Comparison of ENCODE assay signal across 8 cellular contexts in the genomic region with DNA sequence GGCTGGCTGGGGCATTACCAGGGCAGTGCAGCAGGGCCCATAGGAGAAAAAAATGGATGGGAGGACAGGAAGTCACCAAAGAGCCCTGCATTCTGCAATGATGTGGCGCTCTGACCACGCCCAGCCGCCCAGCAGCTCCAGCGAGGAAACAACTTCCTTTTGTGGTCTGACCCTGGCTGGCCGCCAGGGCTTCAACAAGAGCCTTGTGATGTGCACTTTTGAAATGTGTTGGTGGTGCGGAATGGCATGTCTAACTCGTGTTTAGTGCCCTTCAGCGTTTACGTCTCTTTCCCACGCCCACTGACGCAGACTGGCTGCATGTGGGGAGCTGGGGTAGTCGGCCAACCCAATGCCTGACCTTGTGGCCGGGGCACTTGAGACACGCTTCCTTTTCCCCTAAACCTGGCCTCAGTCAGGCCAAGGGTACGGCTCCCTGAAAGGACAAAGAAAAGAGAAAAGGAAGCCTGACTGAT.
DNase-seq lines count a peak whose midpoint lies in the region; ATAC-seq and TF ChIP-seq lines count a peak whose summit lies in the region.

No MANE protein-coding gene starts in this region.

- no peaks in the 10 kb centered on the region for H3K9me3 ChIP-seq in endodermal cell (ENCODE audit: control insufficient read depth, low read length)

- ATAC-seq in GM18520 (IDR thresholded peaks at IDR 0.05; ENCODE audit: unreplicated experiment): peak; percentile 81
- ATAC-seq in HG02973 (IDR thresholded peaks at IDR 0.05; ENCODE audit: unreplicated experiment): peak; percentile 83
- ATAC-seq in naive thymus-derived CD8-positive, alpha-beta T cell: peak; percentile 87 to 95
- ATAC-seq in stimulated activated naive B cell treated with anti-CD40 and anti-IgM and Interleukin-4, amounts not matched to agents 10 μg/mL and 1 μg/mL and 100 μg/mL, for 72 hours (replicated peaks): peak; percentile 95 to 96

- H3K27me3 Mint-ChIP-seq in endodermal cell (ENCODE audit: insufficient read depth): no peaks in the 10 kb centered on the region
- no peaks in the 10 kb centered on the region for H3K27me3 Mint-ChIP-seq in naive thymus-derived CD8-positive, alpha-beta T cell
- peaks cover 6 to 16% of the 10 kb centered on the region in 2 donors for H3K27me3 Mint-ChIP-seq in stimulated activated naive B cell treated with anti-CD40 and anti-IgM and Interleukin-4, amounts not matched to agents 10 μg/mL and 1 μg/mL and 100 μg/mL, for 72 hours

- peak; percentile 82 for DNase-seq in NCI-H510A (lab: John Stamatoyannopoulos, UW)
- peak; percentile 56 to 61 for DNase-seq in activated CD8-positive, alpha-beta memory T cell treated with anti-CD3 and anti-CD28 coated beads for 4 hours (ENCODE audit: low read depth in 2 of 2)
- DNase-seq in endodermal cell: peak; percentile 47
- peak; percentile 60 to 96 (median 86) for DNase-seq in naive thymus-derived CD8-positive, alpha-beta T cell
- DNase-seq in stimulated activated naive B cell treated with anti-CD40 and anti-IgM and Interleukin-4, amounts not matched to agents 10 μg/mL and 1 μg/mL and 100 μg/mL, for 72 hours: peak; percentile 85
- no peak for DNase-seq in cerebellum (ENCODE audit: low spot score)

- H3K27me3 ChIP-seq in endodermal cell (ENCODE audit: control insufficient read depth, insufficient read depth, low read length, poor library complexity, severe bottlenecking): no peaks in the 10 kb centered on the region

- H3K4me3 ChIP-seq in endodermal cell (ENCODE audit: low read length): no peak overlapping the region

- H3K27ac ChIP-seq in endodermal cell (ENCODE audit: low read depth, low read length): no peak overlapping the region

- WGBS in endodermal cell (ENCODE audit: insufficient coverage in 1 of 2, insufficient read length in 1 of 2), 2 experiments: 92 to 95% methylated on average over 12 to 15 of the region's 15 CpGs

- no peak for TF ChIP-seq CTCF in endodermal cell (conservative IDR thresholded peaks at IDR 0.05)

- no peak overlapping the region for H3K4me3 Mint-ChIP-seq in endodermal cell
- peak overlapping the region; percentile 50 to 88 (median 74) for H3K4me3 Mint-ChIP-seq in naive thymus-derived CD8-positive, alpha-beta T cell
- H3K4me3 Mint-ChIP-seq in stimulated activated naive B cell treated with anti-CD40 and anti-IgM and Interleukin-4, amounts not matched to agents 10 μg/mL and 1 μg/mL and 100 μg/mL, for 72 hours: peak overlapping the region; percentile 40 to 65

- H3K4me1 ChIP-seq in endodermal cell (ENCODE audit: control insufficient read depth, insufficient read depth, low read length): peaks cover 10% of the 10 kb centered on the region

- no peaks in the 10 kb centered on the region for H3K36me3 Mint-ChIP-seq in endodermal cell (ENCODE audit: low read depth)
- no peaks in the 10 kb centered on the region for H3K36me3 Mint-ChIP-seq in naive thymus-derived CD8-positive, alpha-beta T cell
- H3K36me3 Mint-ChIP-seq in stimulated activated naive B cell treated with anti-CD40 and anti-IgM and Interleukin-4, amounts not matched to agents 10 μg/mL and 1 μg/mL and 100 μg/mL, for 72 hours: no peaks in the 10 kb centered on the region

- H3K9me3 Mint-ChIP-seq in endodermal cell: no peaks in the 10 kb centered on the region
- peaks cover 0 to 8% (median 0%) of the 10 kb centered on the region in 9 donors for H3K9me3 Mint-ChIP-seq in naive thymus-derived CD8-positive, alpha-beta T cell
- peaks cover 0 to 2% of the 10 kb centered on the region in 2 donors for H3K9me3 Mint-ChIP-seq in stimulated activated naive B cell treated with anti-CD40 and anti-IgM and Interleukin-4, amounts not matched to agents 10 μg/mL and 1 μg/mL and 100 μg/mL, for 72 hours

- H3K36me3 ChIP-seq in endodermal cell (ENCODE audit: control insufficient read depth, insufficient read depth, low read length): no peaks in the 10 kb centered on the region

- H3K9ac ChIP-seq in endodermal cell (ENCODE audit: extremely low read depth, low read length, poor library complexity, severe bottlenecking): no peak overlapping the region

- POLR2A ChIA-PET in naive thymus-derived CD8-positive, alpha-beta T cell (lab: Charles Lee): interaction anchor here (0.6 to 3.6 kb wide), 6 partner anchors 8 to 661 kb away, joined by 3 to 52 read pairs (median 4); a partner anchor contains a TSS

- peak overlapping the region; percentile 50 for H3K27ac Mint-ChIP-seq in endodermal cell
- H3K27ac Mint-ChIP-seq in naive thymus-derived CD8-positive, alpha-beta T cell: peak overlapping the region; percentile 85 to 98 (median 94)
- peak overlapping the region; percentile 82 for H3K27ac Mint-ChIP-seq in stimulated activated naive B cell treated with anti-CD40 and anti-IgM and Interleukin-4, amounts not matched to agents 10 μg/mL and 1 μg/mL and 100 μg/mL, for 72 hours

- peaks cover 62% of the 10 kb centered on the region for H3K4me1 Mint-ChIP-seq in endodermal cell
- peaks cover 27 to 38% (median 36%) of the 10 kb centered on the region in 4 donors for H3K4me1 Mint-ChIP-seq in naive thymus-derived CD8-positive, alpha-beta T cell
- peaks cover 13 to 21% of the 10 kb centered on the region in 2 donors for H3K4me1 Mint-ChIP-seq in stimulated activated naive B cell treated with anti-CD40 and anti-IgM and Interleukin-4, amounts not matched to agents 10 μg/mL and 1 μg/mL and 100 μg/mL, for 72 hours
